In genomic region chr5:126054593-126055347, GRCh38 we compare ENCODE assay signal across 1 cellular context.
TF ChIP-seq lines count a peak whose summit lies in the region.

No MANE protein-coding gene starts in this region.

TF ChIP-seq in GM23338, 12 proteins besides CTCF, POLR2A, EP300 and RAD21 (continued from another document):
- TF ChIP-seq, protein P1, sequence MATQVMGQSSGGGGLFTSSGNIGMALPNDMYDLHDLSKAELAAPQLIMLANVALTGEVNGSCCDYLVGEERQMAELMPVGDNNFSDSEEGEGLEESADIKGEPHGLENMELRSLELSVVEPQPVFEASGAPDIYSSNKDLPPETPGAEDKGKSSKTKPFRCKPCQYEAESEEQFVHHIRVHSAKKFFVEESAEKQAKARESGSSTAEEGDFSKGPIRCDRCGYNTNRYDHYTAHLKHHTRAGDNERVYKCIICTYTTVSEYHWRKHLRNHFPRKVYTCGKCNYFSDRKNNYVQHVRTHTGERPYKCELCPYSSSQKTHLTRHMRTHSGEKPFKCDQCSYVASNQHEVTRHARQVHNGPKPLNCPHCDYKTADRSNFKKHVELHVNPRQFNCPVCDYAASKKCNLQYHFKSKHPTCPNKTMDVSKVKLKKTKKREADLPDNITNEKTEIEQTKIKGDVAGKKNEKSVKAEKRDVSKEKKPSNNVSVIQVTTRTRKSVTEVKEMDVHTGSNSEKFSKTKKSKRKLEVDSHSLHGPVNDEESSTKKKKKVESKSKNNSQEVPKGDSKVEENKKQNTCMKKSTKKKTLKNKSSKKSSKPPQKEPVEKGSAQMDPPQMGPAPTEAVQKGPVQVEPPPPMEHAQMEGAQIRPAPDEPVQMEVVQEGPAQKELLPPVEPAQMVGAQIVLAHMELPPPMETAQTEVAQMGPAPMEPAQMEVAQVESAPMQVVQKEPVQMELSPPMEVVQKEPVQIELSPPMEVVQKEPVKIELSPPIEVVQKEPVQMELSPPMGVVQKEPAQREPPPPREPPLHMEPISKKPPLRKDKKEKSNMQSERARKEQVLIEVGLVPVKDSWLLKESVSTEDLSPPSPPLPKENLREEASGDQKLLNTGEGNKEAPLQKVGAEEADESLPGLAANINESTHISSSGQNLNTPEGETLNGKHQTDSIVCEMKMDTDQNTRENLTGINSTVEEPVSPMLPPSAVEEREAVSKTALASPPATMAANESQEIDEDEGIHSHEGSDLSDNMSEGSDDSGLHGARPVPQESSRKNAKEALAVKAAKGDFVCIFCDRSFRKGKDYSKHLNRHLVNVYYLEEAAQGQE (IDR thresholded peaks at IDR 0.05; ENCODE audit: unreplicated experiment) = no peak
- TF ChIP-seq ZNF114 (CRISPR knock-in tag; IDR thresholded peaks at IDR 0.05) (no peak), EZH2 (IDR thresholded peaks at IDR 0.05; ENCODE audit: low read depth, unreplicated experiment) (no peak), STAT1 (IDR thresholded peaks at IDR 0.05; ENCODE audit: unreplicated experiment) (no peak), ZNF331 (CRISPR knock-in tag; IDR thresholded peaks at IDR 0.05; ENCODE audit: low read depth) (no peak), ETS1 (IDR thresholded peaks at IDR 0.05) (no peak), EZH2phosphoT487 (IDR thresholded peaks at IDR 0.05; ENCODE audit: unreplicated experiment) (no peak), ZNF462 (CRISPR knock-in tag; IDR thresholded peaks at IDR 0.05) (no peak), POLR2AphosphoS5 (IDR thresholded peaks at IDR 0.05; ENCODE audit: low read depth) (no peak), NANOG (IDR thresholded peaks at IDR 0.05; ENCODE audit: borderline replicate concordance) (no peak)
